ENCODE assay signal across 2 cellular contexts in genomic region chr19:583968-584239, GRCh38.
TF ChIP-seq lines count a peak whose summit lies in the region.

No MANE protein-coding gene starts in this region.

TF ChIP-seq in GM23338, 12 proteins besides CTCF, POLR2A, EP300 and RAD21:
- TF ChIP-seq ZNF114 (CRISPR knock-in tag; IDR thresholded peaks at IDR 0.05) (no peak), POLR2AphosphoS5 (IDR thresholded peaks at IDR 0.05; ENCODE audit: low read depth) (no peak), STAT1 (IDR thresholded peaks at IDR 0.05; ENCODE audit: unreplicated experiment) (no peak), REST (IDR thresholded peaks at IDR 0.05; ENCODE audit: unreplicated experiment) (no peak), NANOG (IDR thresholded peaks at IDR 0.05; ENCODE audit: borderline replicate concordance) (no peak), EZH2 (IDR thresholded peaks at IDR 0.05; ENCODE audit: low read depth, unreplicated experiment) (no peak), ZNF331 (CRISPR knock-in tag; IDR thresholded peaks at IDR 0.05; ENCODE audit: low read depth) (no peak), EZH2phosphoT487 (IDR thresholded peaks at IDR 0.05; ENCODE audit: unreplicated experiment) (no peak), CREB1 (CRISPR knock-in tag; IDR thresholded peaks at IDR 0.05; ENCODE audit: low read depth) (no peak)
- TF ChIP-seq, protein P1, sequence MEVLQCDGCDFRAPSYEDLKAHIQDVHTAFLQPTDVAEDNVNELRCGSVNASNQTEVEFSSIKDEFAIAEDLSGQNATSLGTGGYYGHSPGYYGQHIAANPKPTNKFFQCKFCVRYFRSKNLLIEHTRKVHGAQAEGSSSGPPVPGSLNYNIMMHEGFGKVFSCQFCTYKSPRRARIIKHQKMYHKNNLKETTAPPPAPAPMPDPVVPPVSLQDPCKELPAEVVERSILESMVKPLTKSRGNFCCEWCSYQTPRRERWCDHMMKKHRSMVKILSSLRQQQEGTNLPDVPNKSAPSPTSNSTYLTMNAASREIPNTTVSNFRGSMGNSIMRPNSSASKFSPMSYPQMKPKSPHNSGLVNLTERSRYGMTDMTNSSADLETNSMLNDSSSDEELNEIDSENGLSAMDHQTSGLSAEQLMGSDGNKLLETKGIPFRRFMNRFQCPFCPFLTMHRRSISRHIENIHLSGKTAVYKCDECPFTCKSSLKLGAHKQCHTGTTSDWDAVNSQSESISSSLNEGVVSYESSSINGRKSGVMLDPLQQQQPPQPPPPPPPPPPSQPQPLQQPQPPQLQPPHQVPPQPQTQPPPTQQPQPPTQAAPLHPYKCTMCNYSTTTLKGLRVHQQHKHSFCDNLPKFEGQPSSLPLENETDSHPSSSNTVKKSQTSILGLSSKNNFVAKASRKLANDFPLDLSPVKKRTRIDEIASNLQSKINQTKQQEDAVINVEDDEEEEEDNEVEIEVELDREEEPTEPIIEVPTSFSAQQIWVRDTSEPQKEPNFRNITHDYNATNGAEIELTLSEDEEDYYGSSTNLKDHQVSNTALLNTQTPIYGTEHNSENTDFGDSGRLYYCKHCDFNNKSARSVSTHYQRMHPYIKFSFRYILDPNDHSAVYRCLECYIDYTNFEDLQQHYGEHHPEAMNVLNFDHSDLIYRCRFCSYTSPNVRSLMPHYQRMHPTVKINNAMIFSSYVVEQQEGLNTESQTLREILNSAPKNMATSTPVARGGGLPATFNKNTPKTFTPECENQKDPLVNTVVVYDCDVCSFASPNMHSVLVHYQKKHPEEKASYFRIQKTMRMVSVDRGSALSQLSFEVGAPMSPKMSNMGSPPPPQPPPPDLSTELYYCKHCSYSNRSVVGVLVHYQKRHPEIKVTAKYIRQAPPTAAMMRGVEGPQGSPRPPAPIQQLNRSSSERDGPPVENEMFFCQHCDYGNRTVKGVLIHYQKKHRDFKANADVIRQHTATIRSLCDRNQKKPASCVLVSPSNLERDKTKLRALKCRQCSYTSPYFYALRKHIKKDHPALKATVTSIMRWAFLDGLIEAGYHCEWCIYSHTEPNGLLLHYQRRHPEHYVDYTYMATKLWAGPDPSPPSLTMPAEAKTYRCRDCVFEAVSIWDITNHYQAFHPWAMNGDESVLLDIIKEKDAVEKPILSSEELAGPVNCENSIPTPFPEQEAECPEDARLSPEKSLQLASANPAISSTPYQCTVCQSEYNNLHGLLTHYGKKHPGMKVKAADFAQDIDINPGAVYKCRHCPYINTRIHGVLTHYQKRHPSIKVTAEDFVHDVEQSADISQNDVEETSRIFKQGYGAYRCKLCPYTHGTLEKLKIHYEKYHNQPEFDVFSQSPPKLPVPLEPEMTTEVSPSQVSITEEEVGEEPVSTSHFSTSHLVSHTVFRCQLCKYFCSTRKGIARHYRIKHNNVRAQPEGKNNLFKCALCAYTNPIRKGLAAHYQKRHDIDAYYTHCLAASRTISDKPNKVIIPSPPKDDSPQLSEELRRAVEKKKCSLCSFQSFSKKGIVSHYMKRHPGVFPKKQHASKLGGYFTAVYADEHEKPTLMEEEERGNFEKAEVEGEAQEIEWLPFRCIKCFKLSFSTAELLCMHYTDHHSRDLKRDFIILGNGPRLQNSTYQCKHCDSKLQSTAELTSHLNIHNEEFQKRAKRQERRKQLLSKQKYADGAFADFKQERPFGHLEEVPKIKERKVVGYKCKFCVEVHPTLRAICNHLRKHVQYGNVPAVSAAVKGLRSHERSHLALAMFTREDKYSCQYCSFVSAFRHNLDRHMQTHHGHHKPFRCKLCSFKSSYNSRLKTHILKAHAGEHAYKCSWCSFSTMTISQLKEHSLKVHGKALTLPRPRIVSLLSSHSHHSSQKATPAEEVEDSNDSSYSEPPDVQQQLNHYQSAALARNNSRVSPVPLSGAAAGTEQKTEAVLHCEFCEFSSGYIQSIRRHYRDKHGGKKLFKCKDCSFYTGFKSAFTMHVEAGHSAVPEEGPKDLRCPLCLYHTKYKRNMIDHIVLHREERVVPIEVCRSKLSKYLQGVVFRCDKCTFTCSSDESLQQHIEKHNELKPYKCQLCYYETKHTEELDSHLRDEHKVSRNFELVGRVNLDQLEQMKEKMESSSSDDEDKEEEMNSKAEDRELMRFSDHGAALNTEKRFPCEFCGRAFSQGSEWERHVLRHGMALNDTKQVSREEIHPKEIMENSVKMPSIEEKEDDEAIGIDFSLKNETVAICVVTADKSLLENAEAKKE (CRISPR knock-in tag; IDR thresholded peaks at IDR 0.05), result no peak
TF ChIP-seq in GM23338: peak in this region for 0.

TF ChIP-seq in K562, 482 proteins besides CTCF, POLR2A, EP300 and RAD21 (continues in another document):
- no peak for TF ChIP-seq ZNF507 (tag; conservative IDR thresholded peaks at IDR 0.05)
- no peak for TF ChIP-seq CBFA2T3 (IDR thresholded peaks at IDR 0.05)
- TF ChIP-seq ZNF239 (CRISPR knock-in tag; IDR thresholded peaks at IDR 0.05), result no peak
- TF ChIP-seq, protein P2, sequence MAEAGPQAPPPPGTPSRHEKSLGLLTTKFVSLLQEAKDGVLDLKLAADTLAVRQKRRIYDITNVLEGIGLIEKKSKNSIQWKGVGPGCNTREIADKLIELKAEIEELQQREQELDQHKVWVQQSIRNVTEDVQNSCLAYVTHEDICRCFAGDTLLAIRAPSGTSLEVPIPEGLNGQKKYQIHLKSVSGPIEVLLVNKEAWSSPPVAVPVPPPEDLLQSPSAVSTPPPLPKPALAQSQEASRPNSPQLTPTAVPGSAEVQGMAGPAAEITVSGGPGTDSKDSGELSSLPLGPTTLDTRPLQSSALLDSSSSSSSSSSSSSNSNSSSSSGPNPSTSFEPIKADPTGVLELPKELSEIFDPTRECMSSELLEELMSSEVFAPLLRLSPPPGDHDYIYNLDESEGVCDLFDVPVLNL (CRISPR knock-in tag; IDR thresholded peaks at IDR 0.05; ENCODE audit: low read depth), result no peak
- peak; percentile 25 for TF ChIP-seq RBM22 (IDR thresholded peaks at IDR 0.05; ENCODE audit: low read depth, low read length, poor library complexity, severe bottlenecking)
- no peak for TF ChIP-seq FOXP1 (CRISPR knock-in tag; IDR thresholded peaks at IDR 0.05)
- no peak for TF ChIP-seq SNAPC5 (CRISPR knock-in tag; IDR thresholded peaks at IDR 0.05)
- no peak for TF ChIP-seq ZNF121 (CRISPR knock-in tag; conservative IDR thresholded peaks at IDR 0.05)
- TF ChIP-seq HCFC1 (IDR thresholded peaks at IDR 0.05; ENCODE audit: low read depth, low read length), result no peak
- no peak for TF ChIP-seq HLTF (IDR thresholded peaks at IDR 0.05)
- TF ChIP-seq, protein P3, sequence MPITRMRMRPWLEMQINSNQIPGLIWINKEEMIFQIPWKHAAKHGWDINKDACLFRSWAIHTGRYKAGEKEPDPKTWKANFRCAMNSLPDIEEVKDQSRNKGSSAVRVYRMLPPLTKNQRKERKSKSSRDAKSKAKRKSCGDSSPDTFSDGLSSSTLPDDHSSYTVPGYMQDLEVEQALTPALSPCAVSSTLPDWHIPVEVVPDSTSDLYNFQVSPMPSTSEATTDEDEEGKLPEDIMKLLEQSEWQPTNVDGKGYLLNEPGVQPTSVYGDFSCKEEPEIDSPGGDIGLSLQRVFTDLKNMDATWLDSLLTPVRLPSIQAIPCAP (CRISPR knock-in tag; IDR thresholded peaks at IDR 0.05; ENCODE audit: borderline replicate concordance), result no peak
- TF ChIP-seq POLR3G (IDR thresholded peaks at IDR 0.05; ENCODE audit: extremely low read depth, insufficient read length, insufficient replicate concordance), result no peak
- peak; percentile 53; the same call in 1 of the 2 replicates for TF ChIP-seq ZBTB17 (CRISPR knock-in tag; IDR thresholded peaks at IDR 0.05)
- TF ChIP-seq ILF3 (IDR thresholded peaks at IDR 0.05; ENCODE audit: borderline replicate concordance), result 0 out of 2 replicates have a peak, but pooled peaks have one; percentile 20
- peak; percentile 83 for TF ChIP-seq SUPT5H (IDR thresholded peaks at IDR 0.05)
- no peak for TF ChIP-seq L3MBTL2 (IDR thresholded peaks at IDR 0.05)
- TF ChIP-seq KLF10 (CRISPR knock-in tag; IDR thresholded peaks at IDR 0.05), result 0 out of 2 replicates have a peak, but pooled peaks have one; percentile 53
- TF ChIP-seq SP1 (CRISPR knock-in tag; IDR thresholded peaks at IDR 0.05), result no peak
- 0 out of 2 replicates have a peak, but pooled peaks have one; percentile 18 for TF ChIP-seq CXXC5 (CRISPR knock-in tag; IDR thresholded peaks at IDR 0.05)
- TF ChIP-seq EGR1 (conservative IDR thresholded peaks at IDR 0.05), result no peak
- no peak for TF ChIP-seq ZNF274 (IDR thresholded peaks at IDR 0.05; ENCODE audit: borderline replicate concordance, low read depth, low read length)
- 0 out of 2 replicates have a peak, but pooled peaks have one; percentile 33 for TF ChIP-seq ZSCAN32 (CRISPR knock-in tag; IDR thresholded peaks at IDR 0.05)
- TF ChIP-seq, protein P4, sequence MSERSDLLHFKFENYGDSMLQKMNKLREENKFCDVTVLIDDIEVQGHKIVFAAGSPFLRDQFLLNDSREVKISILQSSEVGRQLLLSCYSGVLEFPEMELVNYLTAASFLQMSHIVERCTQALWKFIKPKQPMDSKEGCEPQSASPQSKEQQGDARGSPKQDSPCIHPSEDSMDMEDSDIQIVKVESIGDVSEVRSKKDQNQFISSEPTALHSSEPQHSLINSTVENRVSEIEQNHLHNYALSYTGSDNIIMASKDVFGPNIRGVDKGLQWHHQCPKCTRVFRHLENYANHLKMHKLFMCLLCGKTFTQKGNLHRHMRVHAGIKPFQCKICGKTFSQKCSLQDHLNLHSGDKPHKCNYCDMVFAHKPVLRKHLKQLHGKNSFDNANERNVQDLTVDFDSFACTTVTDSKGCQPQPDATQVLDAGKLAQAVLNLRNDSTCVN (CRISPR knock-in tag; IDR thresholded peaks at IDR 0.05), result 0 out of 2 replicates have a peak, but pooled peaks have one; percentile 50
- 0 out of 4 replicates have a peak, but pooled peaks of 1 of the 2 experiments have one; percentile 6 for TF ChIP-seq TEAD1 (CRISPR knock-in tag; IDR thresholded peaks at IDR 0.05)
- TF ChIP-seq ZNF583 (CRISPR knock-in tag; IDR thresholded peaks at IDR 0.05), result no peak
- TF ChIP-seq, protein P5, sequence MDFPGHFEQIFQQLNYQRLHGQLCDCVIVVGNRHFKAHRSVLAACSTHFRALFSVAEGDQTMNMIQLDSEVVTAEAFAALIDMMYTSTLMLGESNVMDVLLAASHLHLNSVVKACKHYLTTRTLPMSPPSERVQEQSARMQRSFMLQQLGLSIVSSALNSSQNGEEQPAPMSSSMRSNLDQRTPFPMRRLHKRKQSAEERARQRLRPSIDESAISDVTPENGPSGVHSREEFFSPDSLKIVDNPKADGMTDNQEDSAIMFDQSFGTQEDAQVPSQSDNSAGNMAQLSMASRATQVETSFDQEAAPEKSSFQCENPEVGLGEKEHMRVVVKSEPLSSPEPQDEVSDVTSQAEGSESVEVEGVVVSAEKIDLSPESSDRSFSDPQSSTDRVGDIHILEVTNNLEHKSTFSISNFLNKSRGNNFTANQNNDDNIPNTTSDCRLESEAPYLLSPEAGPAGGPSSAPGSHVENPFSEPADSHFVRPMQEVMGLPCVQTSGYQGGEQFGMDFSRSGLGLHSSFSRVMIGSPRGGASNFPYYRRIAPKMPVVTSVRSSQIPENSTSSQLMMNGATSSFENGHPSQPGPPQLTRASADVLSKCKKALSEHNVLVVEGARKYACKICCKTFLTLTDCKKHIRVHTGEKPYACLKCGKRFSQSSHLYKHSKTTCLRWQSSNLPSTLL (IDR thresholded peaks at IDR 0.05), result no peak
- TF ChIP-seq ZHX1 (conservative IDR thresholded peaks at IDR 0.05; ENCODE audit: low read length), result no peak
- TF ChIP-seq HBP1 (CRISPR knock-in tag; IDR thresholded peaks at IDR 0.05), result 0 out of 2 replicates have a peak, but pooled peaks have one; percentile 12
- TF ChIP-seq NRF1 (conservative IDR thresholded peaks at IDR 0.05 in 1 of 2, IDR thresholded peaks at IDR 0.05 in 1 of 2), result no peak
- no peak for TF ChIP-seq PREB (CRISPR knock-in tag; IDR thresholded peaks at IDR 0.05)
- TF ChIP-seq ATF4 (CRISPR knock-in tag; IDR thresholded peaks at IDR 0.05), result 0 out of 2 replicates have a peak, but pooled peaks have one; percentile 2
- no peak for TF ChIP-seq KDM1A (IDR thresholded peaks at IDR 0.05)
- TF ChIP-seq POLR2B (IDR thresholded peaks at IDR 0.05; ENCODE audit: low read depth, partially characterized antibody), result peak; percentile 79
- TF ChIP-seq ZNF668 (CRISPR knock-in tag; IDR thresholded peaks at IDR 0.05), result no peak
- no peak for TF ChIP-seq ADNP (tag; IDR thresholded peaks at IDR 0.05)
- TF ChIP-seq COPS2 (conservative IDR thresholded peaks at IDR 0.05), result no peak
